In genomic region chr22:24582111-24582814, GRCh38 we compare ENCODE assay signal across 20 cellular contexts.
"Had no signal": no experiment of that assay in that cellular context is flagged by ENCODE, and none has a peak within 500 bp of the region (broad histone marks: within the 10 kb centered on the region; RNA-seq: fewer than 3 reads in every experiment).

No MANE protein-coding gene starts in this region.

- H3K27ac ChIP-seq: foreskin keratinocyte, parathyroid adenoma had no signal

- H3K36me3 Mint-ChIP-seq: activated naive CD8-positive, alpha-beta T cell treated with anti-CD3 and anti-CD28 coated beads for 36 hours; natural killer cell treated with Interleukin-12 subunit alpha and Interleukin-12 subunit beta and Interleukin-15 and Interleukin-18, amount 100 ng/mL, for 72 hours had no signal

- H2AFZ ChIP-seq: parathyroid adenoma had no signal

- H3K27ac Mint-ChIP-seq: activated naive CD8-positive, alpha-beta T cell treated with anti-CD3 and anti-CD28 coated beads for 36 hours; dendritic cell treated with granulocyte-macrophage colony-stimulating factor and Interleukin-4, amounts not matched to agents 40 ng/mL and 50 ng/mL, for 4 days; memory B cell; natural killer cell treated with Interleukin-12 subunit alpha and Interleukin-12 subunit beta and Interleukin-15 and Interleukin-18, amount 100 ng/mL, for 72 hours; T-helper 17 cell had no signal

- H3K79me2 ChIP-seq: parathyroid adenoma had no signal

- H3K36me3 ChIP-seq: uterus had no signal

- H3K9me3 Mint-ChIP-seq: activated naive CD8-positive, alpha-beta T cell treated with anti-CD3 and anti-CD28 coated beads for 36 hours; dendritic cell treated with granulocyte-macrophage colony-stimulating factor and Interleukin-4, amounts not matched to agents 40 ng/mL and 50 ng/mL, for 4 days; memory B cell; natural killer cell treated with Interleukin-12 subunit alpha and Interleukin-12 subunit beta and Interleukin-15 and Interleukin-18, amount 100 ng/mL, for 72 hours had no signal

- H3K27me3 Mint-ChIP-seq: activated naive CD8-positive, alpha-beta T cell treated with anti-CD3 and anti-CD28 coated beads for 36 hours; dendritic cell treated with granulocyte-macrophage colony-stimulating factor and Interleukin-4, amounts not matched to agents 40 ng/mL and 50 ng/mL, for 4 days; memory B cell; natural killer cell treated with Interleukin-12 subunit alpha and Interleukin-12 subunit beta and Interleukin-15 and Interleukin-18, amount 100 ng/mL, for 72 hours; T-helper 17 cell had no signal

- H3K9me3 ChIP-seq: uterus had no signal

- FAIRE-seq: bronchial epithelial cell, endometrium had no signal

- DNase-seq: activated CD4-positive, alpha-beta T cell treated with anti-CD3 and anti-CD28 coated beads for 4 hours; activated CD4-positive, alpha-beta T cell treated with anti-CD3 and anti-CD28 coated beads, Interleukin-2, amount 50 U/mL, for 48 hours; activated CD4-positive, CD25-positive, alpha-beta regulatory T cell; activated naive CD4-positive, alpha-beta T cell treated with Interleukin-2 at 50 U/mL for 16 hours; activated naive CD8-positive, alpha-beta T cell treated with anti-CD3 and anti-CD28 coated beads for 36 hours; activated T-cell treated with anti-CD3 and anti-CD28 coated beads, Interleukin-2, amount 50 U/mL, for 48 hours; effector CD4-positive, alpha-beta T cell; foreskin keratinocyte; stimulated activated CD4-positive, alpha-beta T cell treated with anti-CD3 and anti-CD28 coated beads, Interleukin-4, amount 100 ng/mL, for 24 hours; stimulated activated naive CD4-positive, alpha-beta T cell treated with Interleukin-2 at 50 U/mL for 16 hours; SW 1271; T-helper 17 cell; trophoblast cell; uterus had no signal

- H3K4me3 Mint-ChIP-seq: activated naive CD8-positive, alpha-beta T cell treated with anti-CD3 and anti-CD28 coated beads for 36 hours; dendritic cell treated with granulocyte-macrophage colony-stimulating factor and Interleukin-4, amounts not matched to agents 40 ng/mL and 50 ng/mL, for 4 days; memory B cell; natural killer cell treated with Interleukin-12 subunit alpha and Interleukin-12 subunit beta and Interleukin-15 and Interleukin-18, amount 100 ng/mL, for 72 hours; T-helper 17 cell had no signal

- H3K4me1 Mint-ChIP-seq: activated naive CD8-positive, alpha-beta T cell treated with anti-CD3 and anti-CD28 coated beads for 36 hours had no signal

- ATAC-seq: foreskin keratinocyte; natural killer cell treated with Interleukin-12 subunit alpha and Interleukin-12 subunit beta and Interleukin-15 and Interleukin-18, amount 100 ng/mL, for 72 hours; T-helper 17 cell had no signal

- H3K4me1 ChIP-seq: parathyroid adenoma, uterus had no signal

- H3K4me3 ChIP-seq: uterus had no signal

- H3K9ac ChIP-seq: parathyroid adenoma had no signal

- H3K27me3 ChIP-seq: foreskin keratinocyte, uterus had no signal
